In genomic region chr20:40268321-40269075, GRCh38 we compare ENCODE assay signal across 27 cellular contexts.
A peak's percentile ranks its signal among the peaks of the same experiment; 100 is the strongest.
DNase-seq lines count a peak whose midpoint lies in the region; ATAC-seq, FAIRE-seq and TF ChIP-seq lines count a peak whose summit lies in the region.
"Had no signal": no experiment of that assay in that cellular context is flagged by ENCODE, and none has a peak within 500 bp of the region (broad histone marks: within the 10 kb centered on the region; RNA-seq: fewer than 3 reads in every experiment).

No MANE protein-coding gene starts in this region.

- H3K9me3 Mint-ChIP-seq in astrocyte (ENCODE audit: unreplicated experiment): peaks cover 6% of the 10 kb centered on the region
- H3K9me3 Mint-ChIP-seq in stimulated activated memory B cell treated with anti-CD40 and anti-IgM and Interleukin-4, amounts not matched to agents 10 μg/mL and 1 μg/mL and 100 μg/mL, for 72 hours: no peaks in the 10 kb centered on the region
- H3K9me3 Mint-ChIP-seq: activated CD4-positive, alpha-beta memory T cell treated with anti-CD3 and anti-CD28 coated beads, Interleukin-2, amount 10 ng/mL, durations not matched to agents 7 days and 5 days; activated naive CD8-positive, alpha-beta T cell treated with anti-CD3 and anti-CD28 coated beads, Interleukin-2, amount 50 U/mL, for 24 hours had no signal

- TF ChIP-seq CTCF in astrocyte (IDR thresholded peaks at IDR 0.05; ENCODE audit: insufficient read depth, low read depth, low read length): no peak

- H3K4me3 ChIP-seq in astrocyte (ENCODE audit: insufficient read depth, low read depth, low read length) (no peak overlapping the region), iPS-11a (ENCODE audit: low read depth, low read length) (peak overlapping the region; percentile 30)
- H3K4me3 ChIP-seq: body of pancreas, gastrocnemius medialis, K562, PC-9, psoas muscle, transverse colon had no signal

- no peak overlapping the region for H3K4me2 ChIP-seq in astrocyte (ENCODE audit: low read length)
- H3K4me2 ChIP-seq: PC-9 had no signal

- peak; percentile 8 for ATAC-seq in stimulated activated memory B cell treated with anti-CD40 and anti-IgM and Interleukin-4, amounts not matched to agents 10 μg/mL and 1 μg/mL and 100 μg/mL, for 72 hours
- ATAC-seq in HG02588 (IDR thresholded peaks at IDR 0.05; ENCODE audit: unreplicated experiment): no peak
- ATAC-seq: activated naive CD8-positive, alpha-beta T cell treated with anti-CD3 and anti-CD28 coated beads, Interleukin-2, amount 50 U/mL, for 24 hours; body of pancreas; gastrocnemius medialis; HCT116; K562; psoas muscle had no signal

- H3K4me3 Mint-ChIP-seq in astrocyte (ENCODE audit: unreplicated experiment): no peak overlapping the region
- H3K4me3 Mint-ChIP-seq in stimulated activated memory B cell treated with anti-CD40 and anti-IgM and Interleukin-4, amounts not matched to agents 10 μg/mL and 1 μg/mL and 100 μg/mL, for 72 hours: no peak overlapping the region
- H3K4me3 Mint-ChIP-seq: activated CD4-positive, alpha-beta memory T cell treated with anti-CD3 and anti-CD28 coated beads, Interleukin-2, amount 10 ng/mL, durations not matched to agents 7 days and 5 days; activated naive CD8-positive, alpha-beta T cell treated with anti-CD3 and anti-CD28 coated beads, Interleukin-2, amount 50 U/mL, for 24 hours had no signal

- no peaks in the 10 kb centered on the region for H4K20me1 ChIP-seq in astrocyte (ENCODE audit: insufficient read depth, low read length)

- H3K27me3 Mint-ChIP-seq in astrocyte (ENCODE audit: low read depth, unreplicated experiment): peaks cover 51% of the 10 kb centered on the region
- H3K27me3 Mint-ChIP-seq in stimulated activated memory B cell treated with anti-CD40 and anti-IgM and Interleukin-4, amounts not matched to agents 10 μg/mL and 1 μg/mL and 100 μg/mL, for 72 hours: peaks cover 16% of the 10 kb centered on the region
- H3K27me3 Mint-ChIP-seq: activated CD4-positive, alpha-beta memory T cell treated with anti-CD3 and anti-CD28 coated beads, Interleukin-2, amount 10 ng/mL, durations not matched to agents 7 days and 5 days; activated naive CD8-positive, alpha-beta T cell treated with anti-CD3 and anti-CD28 coated beads, Interleukin-2, amount 50 U/mL, for 24 hours had no signal

- H3K27me3 ChIP-seq in astrocyte (ENCODE audit: insufficient read depth, low read length): no peaks in the 10 kb centered on the region
- H3K27me3 ChIP-seq: body of pancreas, gastrocnemius medialis, transverse colon had no signal

- FAIRE-seq in astrocyte (lab: Jason Lieb, UNC) (peak; percentile 45), frontal cortex (lab: Jason Lieb, UNC) (no peak)
- FAIRE-seq: K562 had no signal

- H3K9me3 ChIP-seq in astrocyte (ENCODE audit: insufficient read depth, low read depth, low read length): no peaks in the 10 kb centered on the region
- H3K9me3 ChIP-seq: gastrocnemius medialis, neutrophil, psoas muscle, transverse colon had no signal

- DNase-seq in DMS153 (lab: John Stamatoyannopoulos, UW) (peak; percentile 7), DMS153 treated with DMSO at 0.1 percent for 48 hours (lab: John Stamatoyannopoulos, UW; ENCODE audit: unreplicated experiment) (no peak), astrocyte (ENCODE audit: low read depth) (no peak), frontal cortex (ENCODE audit: low spot score in 2 of 2) (no peak)
- DNase-seq in activated CD8-positive, alpha-beta memory T cell treated with anti-CD3 and anti-CD28 coated beads for 24 hours: no peak
- DNase-seq: activated CD4-positive, alpha-beta memory T cell treated with anti-CD3 and anti-CD28 coated beads, Interleukin-2, amount 10 ng/mL, durations not matched to agents 7 days and 5 days; activated CD4-positive, CD25-positive, alpha-beta regulatory T cell treated with anti-CD3 and anti-CD28 coated beads, Interleukin-2, amount 50 U/mL, for 72 hours; activated effector memory CD4-positive, alpha-beta T cell treated with anti-CD3 and anti-CD28 coated beads, Interleukin-2, amount 50 U/mL, for 16 hours; activated naive CD8-positive, alpha-beta T cell treated with anti-CD3 and anti-CD28 coated beads, Interleukin-2, amount 50 U/mL, for 24 hours; body of pancreas; DMS79; gastrocnemius medialis; hippocampal formation; mammary epithelial cell; NCI-H1436; NCI-H510A; PC-9; psoas muscle; SHP77; transverse colon had no signal

- no peaks in the 10 kb centered on the region for H3K79me2 ChIP-seq in astrocyte (ENCODE audit: insufficient read depth, low read length)

- no peaks in the 10 kb centered on the region for H3K36me3 Mint-ChIP-seq in astrocyte (ENCODE audit: low read depth, unreplicated experiment)
- H3K36me3 Mint-ChIP-seq in stimulated activated memory B cell treated with anti-CD40 and anti-IgM and Interleukin-4, amounts not matched to agents 10 μg/mL and 1 μg/mL and 100 μg/mL, for 72 hours: no peaks in the 10 kb centered on the region

- no peak overlapping the region for H3K27ac ChIP-seq in astrocyte (ENCODE audit: low read depth, low read length)
- H3K27ac ChIP-seq: 22Rv1, body of pancreas, gastrocnemius medialis, neutrophil, PC-9, psoas muscle, transverse colon had no signal

- peaks cover 2% of the 10 kb centered on the region for H3K4me1 Mint-ChIP-seq in astrocyte (ENCODE audit: low read depth, unreplicated experiment)
- no peaks in the 10 kb centered on the region for H3K4me1 Mint-ChIP-seq in stimulated activated memory B cell treated with anti-CD40 and anti-IgM and Interleukin-4, amounts not matched to agents 10 μg/mL and 1 μg/mL and 100 μg/mL, for 72 hours
- H3K4me1 Mint-ChIP-seq: activated CD4-positive, alpha-beta memory T cell treated with anti-CD3 and anti-CD28 coated beads, Interleukin-2, amount 10 ng/mL, durations not matched to agents 7 days and 5 days; activated naive CD8-positive, alpha-beta T cell treated with anti-CD3 and anti-CD28 coated beads, Interleukin-2, amount 50 U/mL, for 24 hours had no signal

- no peak overlapping the region for H3K27ac Mint-ChIP-seq in astrocyte (ENCODE audit: unreplicated experiment)
- H3K27ac Mint-ChIP-seq in stimulated activated memory B cell treated with anti-CD40 and anti-IgM and Interleukin-4, amounts not matched to agents 10 μg/mL and 1 μg/mL and 100 μg/mL, for 72 hours: no peak overlapping the region
- H3K27ac Mint-ChIP-seq: activated CD4-positive, alpha-beta memory T cell treated with anti-CD3 and anti-CD28 coated beads, Interleukin-2, amount 10 ng/mL, durations not matched to agents 7 days and 5 days; activated naive CD8-positive, alpha-beta T cell treated with anti-CD3 and anti-CD28 coated beads, Interleukin-2, amount 50 U/mL, for 24 hours had no signal

- H2AFZ ChIP-seq in astrocyte (ENCODE audit: low read depth, low read length): no peak overlapping the region
- H2AFZ ChIP-seq: PC-9 had no signal

- H3K36me3 ChIP-seq in astrocyte (ENCODE audit: insufficient read depth, low read length): no peaks in the 10 kb centered on the region
- H3K36me3 ChIP-seq: gastrocnemius medialis, neutrophil, transverse colon had no signal

- H3K4me1 ChIP-seq in astrocyte (ENCODE audit: insufficient read depth, low read length): no peaks in the 10 kb centered on the region
- H3K4me1 ChIP-seq: body of pancreas, psoas muscle had no signal

- no peak overlapping the region for H3K9ac ChIP-seq in astrocyte (ENCODE audit: low read length)
